1 cellular context compared by ENCODE assay signal in the genomic region with DNA sequence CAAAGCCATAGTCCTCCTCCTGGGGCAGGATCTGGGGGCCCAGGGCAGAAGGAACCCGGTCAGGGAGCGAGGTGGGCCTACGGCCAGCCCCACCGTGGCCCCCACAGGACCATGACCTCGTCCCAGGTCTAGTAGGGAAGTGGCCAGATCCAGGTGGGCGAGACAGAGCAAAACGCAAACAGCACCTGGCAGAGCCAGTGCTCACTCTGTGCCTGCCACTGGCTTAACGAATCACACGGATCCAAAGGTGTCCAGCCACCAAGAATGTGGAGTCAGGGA.
A peak's percentile ranks its signal among the peaks of the same experiment; 100 is the strongest.
TF ChIP-seq lines count a peak whose summit lies in the region.

No MANE protein-coding gene starts in this region.

TF ChIP-seq in HepG2, 621 proteins besides CTCF, POLR2A, EP300 and RAD21 (continued from another document):
- peak; percentile 22; the same call in 1 of the 2 replicates for TF ChIP-seq IRF9 (CRISPR knock-in tag; IDR thresholded peaks at IDR 0.05; ENCODE audit: borderline replicate concordance)
- TF ChIP-seq ZNF776 (CRISPR knock-in tag; IDR thresholded peaks at IDR 0.05) = 0 out of 2 replicates have a peak, but pooled peaks have one; percentile 9
- no peak for TF ChIP-seq MED1 (CRISPR knock-in tag; IDR thresholded peaks at IDR 0.05)
- TF ChIP-seq ZSCAN21 (CRISPR knock-in tag; IDR thresholded peaks at IDR 0.05; ENCODE audit: borderline replicate concordance) = 0 out of 2 replicates have a peak, but pooled peaks have one; percentile 1
TF ChIP-seq in HepG2: peak in this region for 7.
